8 cellular contexts compared by ENCODE assay signal in the genomic region with DNA sequence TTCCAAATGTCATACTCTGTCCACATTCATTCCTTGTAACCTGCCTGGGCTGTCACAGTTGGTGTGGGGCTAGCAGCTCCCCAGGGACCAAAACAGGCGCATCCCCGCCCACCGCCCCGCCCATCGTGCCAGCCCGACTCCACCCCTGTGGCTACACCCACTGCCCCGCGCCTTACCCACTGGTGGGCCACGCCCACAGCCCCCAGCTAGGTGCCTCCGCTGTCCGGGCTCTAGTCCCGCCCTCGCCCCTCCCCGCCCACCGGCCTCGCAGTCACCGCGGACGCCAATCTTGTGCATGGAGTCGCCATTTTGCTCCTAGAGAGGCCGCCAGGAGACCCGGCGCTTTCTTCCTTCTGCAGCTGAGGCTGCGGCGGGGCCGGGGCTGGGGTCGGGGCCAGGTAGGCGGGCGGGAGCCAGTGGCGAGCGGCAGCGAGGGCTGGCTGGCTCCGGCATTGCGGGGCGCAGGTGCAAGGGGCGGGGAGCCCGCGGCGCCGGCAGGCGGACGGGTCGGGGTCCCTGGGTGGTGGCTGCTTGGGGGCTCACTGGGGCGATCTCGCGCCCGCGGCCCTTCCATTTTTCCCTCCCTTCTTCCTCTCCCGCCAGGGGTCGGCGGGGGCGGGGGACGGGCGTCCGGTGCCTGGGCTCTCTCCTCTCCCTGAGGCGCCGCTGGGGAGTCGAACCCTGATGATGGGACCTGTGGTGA. TPM values are rescaled to one million over a fixed set of nuclear protein-coding genes. Genes with fewer than 3 reads are reported as not detected.
DNase-seq lines count a peak whose midpoint lies in the region; ATAC-seq and TF ChIP-seq lines count a peak whose summit lies in the region.

A gene with protein sequence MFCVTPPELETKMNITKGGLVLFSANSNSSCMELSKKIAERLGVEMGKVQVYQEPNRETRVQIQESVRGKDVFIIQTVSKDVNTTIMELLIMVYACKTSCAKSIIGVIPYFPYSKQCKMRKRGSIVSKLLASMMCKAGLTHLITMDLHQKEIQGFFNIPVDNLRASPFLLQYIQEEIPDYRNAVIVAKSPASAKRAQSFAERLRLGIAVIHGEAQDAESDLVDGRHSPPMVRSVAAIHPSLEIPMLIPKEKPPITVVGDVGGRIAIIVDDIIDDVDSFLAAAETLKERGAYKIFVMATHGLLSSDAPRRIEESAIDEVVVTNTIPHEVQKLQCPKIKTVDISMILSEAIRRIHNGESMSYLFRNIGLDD (plus strand): TSS at position 268 of the 703 bp plus-strand sequence. CDS start 7,703 bp downstream, outside the sequence.

- peak within 1 kb of the TSS; percentile 92 to 97 (median 96) for H3K4me3 Mint-ChIP-seq in immature natural killer cell

- TF ChIP-seq CTCF in A673 (conservative IDR thresholded peaks at IDR 0.05; ENCODE audit: low read depth, low read length) (no peak), cardiac fibroblast (IDR thresholded peaks at IDR 0.05; ENCODE audit: low read depth, low read length) (no peak), smooth muscle cell (IDR thresholded peaks at IDR 0.05; ENCODE audit: borderline replicate concordance, insufficient read depth, poor library complexity, severe bottlenecking) (no peak)

- H3K27ac Mint-ChIP-seq in immature natural killer cell = peak within 1 kb of the TSS; percentile 84 to 96 (median 92)

- H3K27ac ChIP-seq in A673 (ENCODE audit: low read depth, low read length, poor library complexity, severe bottlenecking) = peak within 1 kb of the TSS; percentile 97
- peak within 1 kb of the TSS; percentile 49 for H3K27ac ChIP-seq in smooth muscle cell (ENCODE audit: low read depth)

- no peaks in the 10 kb centered on the region for H3K36me3 Mint-ChIP-seq in immature natural killer cell

- no peaks in the 10 kb centered on the region for H3K9me3 Mint-ChIP-seq in immature natural killer cell

- peak; percentile 97 for DNase-seq in A673 (ENCODE audit: low spot score)
- DNase-seq in NCI-H446 (lab: John Stamatoyannopoulos, UW) = peak; percentile 84 to 96
- peak; percentile 89 to 95 (median 90) for DNase-seq in activated CD4-positive, CD25-positive, alpha-beta regulatory T cell (lab: John Stamatoyannopoulos, UW)
- peak; percentile 93 to 96 for DNase-seq in cardiac fibroblast (ENCODE audit: low read depth in 2 of 2)
- DNase-seq in immature natural killer cell = peak; percentile 90 to 93 (median 91)
- DNase-seq in smooth muscle cell (lab: John Stamatoyannopoulos, UW; ENCODE audit: unreplicated experiment) = peak; percentile 81

- in situ Hi-C loops in GM18951 (cut with MboI; ENCODE audit: low sequenced_read_pairs, unreplicated experiment) = no loop called here

- H3K4me1 ChIP-seq in A673 (ENCODE audit: insufficient read depth, low read length, poor library complexity, severe bottlenecking) (peaks cover 12% of the 10 kb centered on the region), smooth muscle cell (ENCODE audit: low read depth) (peaks cover 8% of the 10 kb centered on the region)

- peaks cover 2 to 17% (median 4%) of the 10 kb centered on the region in 3 donors for H3K27me3 Mint-ChIP-seq in immature natural killer cell (ENCODE audit: low read depth in 3 of 3)

- WGBS in smooth muscle cell (ENCODE audit: low lambda C conversion rate) = 2% methylated on average over 7 of the region's 58 CpGs

- H3K4me2 ChIP-seq in smooth muscle cell = peak within 1 kb of the TSS; percentile 92

- no peaks in the 10 kb centered on the region for H3K27me3 ChIP-seq in A673 (replicated peaks; ENCODE audit: insufficient read depth, low read depth, low read length, poor library complexity)
- no peaks in the 10 kb centered on the region for H3K27me3 ChIP-seq in smooth muscle cell (ENCODE audit: low read depth)

- H3K4me3 ChIP-seq in A673 (ENCODE audit: low read depth, low read length, poor library complexity, severe bottlenecking) (peak within 1 kb of the TSS; percentile 92), cardiac fibroblast (replicated peaks in 1 of 2; ENCODE audit: low read depth in 2 of 2, low read length in 2 of 2) (peak within 1 kb of the TSS; percentile 67 to 77), smooth muscle cell (peak within 1 kb of the TSS; percentile 94)

- H3K79me2 ChIP-seq in smooth muscle cell (ENCODE audit: low read depth) = peaks cover 33% of the 10 kb centered on the region

- peak; percentile 76 for TF ChIP-seq POLR2A in GM18951 (IDR thresholded peaks at IDR 0.05; ENCODE audit: extremely low read depth, insufficient read depth, insufficient read length)

- intact Hi-C loops in A673 (cut with micrococcal nuclease; ENCODE audit: unreplicated experiment) = no loop called here

- H3K36me3 ChIP-seq in A673 (ENCODE audit: insufficient read depth, low read length, poor library complexity, severe bottlenecking) = no peaks in the 10 kb centered on the region
- H3K36me3 ChIP-seq in smooth muscle cell (ENCODE audit: low read depth) = no peaks in the 10 kb centered on the region

- no peaks in the 10 kb centered on the region for H3K9me3 ChIP-seq in A673 (ENCODE audit: low read depth, low read length, poor library complexity, severe bottlenecking)
- no peaks in the 10 kb centered on the region for H3K9me3 ChIP-seq in smooth muscle cell (replicated peaks; ENCODE audit: low read depth)

- no peaks in the 10 kb centered on the region for H3F3A ChIP-seq in smooth muscle cell (ENCODE audit: low read depth)

- peaks cover 17% of the 10 kb centered on the region for H4K20me1 ChIP-seq in smooth muscle cell (ENCODE audit: low read depth)

- peak within 1 kb of the TSS; percentile 88 for H3K9ac ChIP-seq in smooth muscle cell (ENCODE audit: low read depth)

- ATAC-seq in HG03342 (IDR thresholded peaks at IDR 0.05; ENCODE audit: unreplicated experiment) = peak; percentile 55

- POLR2A ChIA-PET in A673 (lab: Charles Lee; ENCODE audit: low non-redundant PET) = interaction anchor here (0.6 kb wide), 1 partner anchor 124 kb away, joined by 9 read pairs; no protein-coding TSS in a partner anchor

- peak within 1 kb of the TSS; percentile 95 for H2AFZ ChIP-seq in smooth muscle cell (ENCODE audit: low read depth)

- CTCF ChIA-PET in A673 (lab: Charles Lee) = no interaction called here

- BruUV-seq in A673 (replicated peaks; lab: Mats Ljungman, UMichigan) = no TSS peak

- peaks cover 51 to 56% of the 10 kb centered on the region in 2 donors for H3K4me1 Mint-ChIP-seq in immature natural killer cell

RNA-seq across cellular contexts. Expression of the gene that starts here (rescaled TPM):
- total RNA-seq in A673 (2021) (72.1 and 73.4 TPM in 2 replicates), smooth muscle cell (37.9 and 39.8 TPM in 2 replicates)
- polyA plus RNA-seq in immature natural killer cell (10 to 100 TPM; 29.7 to 39.8 (median 34.8) TPM), smooth muscle cell (24.0 TPM in 2 replicates)

Comparison
In these comparisons a context has a peak if more than half of its experiments do, and no peak if none do; other contexts are left out.
1. Peak in every context shown above with its lines: DNase-seq, ATAC-seq, H3K4me3 ChIP-seq and H3K27ac ChIP-seq.